Comparison of ENCODE assay signal across 17 cellular contexts in genomic region chr12:126397071-126397571, GRCh38.
DNase-seq lines count a peak whose midpoint lies in the region; ATAC-seq, FAIRE-seq and TF ChIP-seq lines count a peak whose summit lies in the region.
"Had no signal": no experiment of that assay in that cellular context is flagged by ENCODE, and none has a peak within 500 bp of the region (broad histone marks: within the 10 kb centered on the region; RNA-seq: fewer than 3 reads in every experiment).

No MANE protein-coding gene starts in this region.

- DNase-seq in AG10803 (ENCODE audit: low read depth): peak; percentile 52
- DNase-seq in HT1080 (ENCODE audit: low read depth): peak; percentile 87
- DNase-seq in astrocyte of the spinal cord (ENCODE audit: low read depth, low spot score): peak; percentile 45
- peak; percentile 29 for DNase-seq in midbrain (lab: John Stamatoyannopoulos, UW)
- DNase-seq in HPDE6-E6E7 (ENCODE audit: extremely low spot score): no peak
- no peak for DNase-seq in HK-2 (ENCODE audit: unreplicated experiment)
- no peak for DNase-seq in kidney
- DNase-seq: activated CD4-positive, alpha-beta memory T cell treated with anti-CD3 and anti-CD28 coated beads for 36 hours; NCI-H1092; small intestine; stimulated activated naive CD8-positive, alpha-beta T cell treated with anti-CD3 and anti-CD28 coated beads, Interleukin-15, amount 100 ng/mL, for 72 hours had no signal

- no peak for FAIRE-seq in kidney (lab: Jason Lieb, UNC)
- FAIRE-seq: H1, small intestine had no signal

- ATAC-seq in activated CD4-positive, CD25-positive, alpha-beta regulatory T cell treated with anti-CD3 and anti-CD28 coated beads, Interleukin-2, amount 50 U/mL, for 24 hours: no peak
- ATAC-seq: stimulated activated naive CD8-positive, alpha-beta T cell treated with anti-CD3 and anti-CD28 coated beads, Interleukin-15, amount 100 ng/mL, for 72 hours had no signal

- H3K27ac ChIP-seq in kidney (ENCODE audit: low read depth in 2 of 2, low read length in 2 of 2): no peak overlapping the region
- H3K27ac ChIP-seq: ascending aorta, C4-2B, neutrophil, SK-N-MC had no signal

- intact Hi-C loops in kidney (cut with DNase I): no loop called here

- no peak overlapping the region for H3K4me3 ChIP-seq in AG10803 (ENCODE audit: low read length)
- no peak overlapping the region for H3K4me3 ChIP-seq in astrocyte of the spinal cord (ENCODE audit: low read depth, low read length)
- no peak overlapping the region for H3K4me3 ChIP-seq in kidney (ENCODE audit: low read length in 2 of 2)
- H3K4me3 ChIP-seq: ascending aorta, SK-N-MC had no signal

- no peaks in the 10 kb centered on the region for H3K36me3 ChIP-seq in kidney (ENCODE audit: control insufficient read depth in 1 of 2, insufficient read depth in 2 of 2, low read length in 2 of 2)
- H3K36me3 ChIP-seq: ascending aorta, neutrophil had no signal

- no peaks in the 10 kb centered on the region for H3K9me3 ChIP-seq in kidney (ENCODE audit: control insufficient read depth in 1 of 2, low read length in 2 of 2)
- H3K9me3 ChIP-seq: neutrophil had no signal

- no peak overlapping the region for H3K9ac ChIP-seq in kidney (ENCODE audit: low read length in 2 of 2)

- TF ChIP-seq CTCF in AG10803 (conservative IDR thresholded peaks at IDR 0.05; ENCODE audit: low read length): no peak
- no peak for TF ChIP-seq CTCF in astrocyte of the spinal cord (IDR thresholded peaks at IDR 0.05; ENCODE audit: low read depth, low read length)
- no peak for TF ChIP-seq CTCF in kidney (IDR thresholded peaks at IDR 0.05; ENCODE audit: borderline replicate concordance, extremely low read depth, insufficient read depth)

- no peaks in the 10 kb centered on the region for H3K4me1 ChIP-seq in kidney (ENCODE audit: control insufficient read depth in 1 of 2, insufficient read depth in 1 of 2, low read depth in 1 of 2, low read length in 2 of 2)
- H3K4me1 ChIP-seq: ascending aorta had no signal

- in situ Hi-C loops in astrocyte of the spinal cord (cut with HindIII; ENCODE audit: low sequenced_read_pairs): no loop called here

Comparison
In these comparisons a context has a peak if more than half of its experiments do, and no peak if none do; other contexts are left out.
1. DNase-seq: peak in AG10803 (single experiment), HT1080 (single experiment), astrocyte of the spinal cord (single experiment) and midbrain (single experiment); none in HPDE6-E6E7 (single experiment), HK-2 (single experiment) and kidney (single experiment).